Comparison of ENCODE assay signal across 19 cellular contexts in the genomic region with DNA sequence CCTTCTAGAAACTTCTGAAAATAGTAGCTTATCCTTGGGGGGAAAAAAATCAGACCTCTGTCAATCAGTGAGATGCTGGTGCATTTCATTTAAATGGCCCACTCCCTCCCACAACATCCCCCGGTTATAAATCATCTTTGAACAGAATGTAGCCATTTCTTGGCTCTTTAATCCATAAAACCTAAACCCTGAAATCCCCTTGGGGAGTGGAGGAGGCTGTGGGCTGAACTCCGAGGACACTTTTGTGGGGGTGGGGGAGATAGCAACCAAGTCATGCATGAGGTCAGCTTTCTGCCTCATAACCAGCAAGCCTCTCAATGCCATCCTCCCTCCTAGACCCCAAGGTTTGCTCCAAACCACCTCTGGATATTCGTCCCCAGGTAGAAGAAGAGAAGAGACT. TPM values are rescaled to one million over a fixed set of nuclear protein-coding genes. Genes with fewer than 3 reads are reported as not detected.
DNase-seq lines count a peak whose midpoint lies in the region; ATAC-seq, FAIRE-seq and TF ChIP-seq lines count a peak whose summit lies in the region.
"Had no signal": no experiment of that assay in that cellular context is flagged by ENCODE, and none has a peak within 500 bp of the region (broad histone marks: within the 10 kb centered on the region; RNA-seq: fewer than 3 reads in every experiment).

No MANE protein-coding gene starts in this region.

- no peaks in the 10 kb centered on the region for H3K9me3 Mint-ChIP-seq in memory B cell
- no peaks in the 10 kb centered on the region for H3K9me3 Mint-ChIP-seq in activated T-cell treated with anti-CD3 and anti-CD28 coated beads, Interleukin-2, amount 50 U/mL, for 72 hours
- H3K9me3 Mint-ChIP-seq: activated CD4-positive, alpha-beta T cell treated with anti-CD3 and anti-CD28 coated beads, Interleukin-2, amount 10 ng/mL, durations not matched to agents 7 days and 5 days had no signal

- H2AFZ ChIP-seq in K562 (ENCODE audit: low read depth, low read length), result no peak overlapping the region

- TF ChIP-seq EP300 in K562 (IDR thresholded peaks at IDR 0.05; ENCODE audit: low read length), result no peak

- H3K36me3 ChIP-seq in heart left ventricle (no peaks in the 10 kb centered on the region), right atrium auricular region (no peaks in the 10 kb centered on the region), K562 (ENCODE audit: control insufficient read depth, insufficient read depth, low read length) (no peaks in the 10 kb centered on the region), tibial artery (no peaks in the 10 kb centered on the region)
- H3K36me3 ChIP-seq: SJSA1 had no signal

- ATAC-seq in heart left ventricle (no peak), K562 (no peak), memory B cell (ENCODE audit: low read depth) (no peak)
- ATAC-seq in activated T-cell treated with anti-CD3 and anti-CD28 coated beads, Interleukin-2, amount 50 U/mL, for 72 hours (replicated peaks in 1 of 2), result no peak
- ATAC-seq: left lobe of liver, mucosa of descending colon had no signal

- no peaks in the 10 kb centered on the region for H3K27me3 Mint-ChIP-seq in memory B cell
- peaks cover 53% of the 10 kb centered on the region for H3K27me3 Mint-ChIP-seq in activated T-cell treated with anti-CD3 and anti-CD28 coated beads, Interleukin-2, amount 50 U/mL, for 72 hours (ENCODE audit: low read depth)

- FAIRE-seq in K562 (lab: Jason Lieb, UNC), result no peak

- peak overlapping the region; percentile 14 for H3K4me3 Mint-ChIP-seq in memory B cell
- no peak overlapping the region for H3K4me3 Mint-ChIP-seq in activated T-cell treated with anti-CD3 and anti-CD28 coated beads, Interleukin-2, amount 50 U/mL, for 72 hours
- H3K4me3 Mint-ChIP-seq: activated CD4-positive, alpha-beta T cell treated with anti-CD3 and anti-CD28 coated beads, Interleukin-2, amount 10 ng/mL, durations not matched to agents 7 days and 5 days had no signal

- H4K20me1 ChIP-seq in K562 (replicated peaks; ENCODE audit: control insufficient read depth, insufficient read depth, low read length), result peaks cover 9% of the 10 kb centered on the region; the same call in 1 of the 2 replicates

- H3K27ac ChIP-seq in heart left ventricle (no peak overlapping the region), right atrium auricular region (no peak overlapping the region), K562 (ENCODE audit: extremely low read depth, low read depth, low read length) (no peak overlapping the region), tibial artery (peak overlapping the region in 1 of 2 donors; percentile 24)
- H3K27ac ChIP-seq: epithelial cell of prostate, SJSA1 had no signal

- POLR2A ChIA-PET in K562 (lab: Yijun Ruan, JAX), result interaction anchor here (0.5 to 0.7 kb wide), 2 partner anchors 20 to 52 kb away, joined by 3 read pairs; no protein-coding TSS in a partner anchor

- H3K4me1 ChIP-seq in heart left ventricle (peaks cover 0 to 21% (median 6%) of the 10 kb centered on the region in 12 donors), right atrium auricular region (peaks cover 0 to 12% of the 10 kb centered on the region in 2 donors), K562 (replicated peaks in 1 of 2; ENCODE audit: control insufficient read depth in 2 of 2, insufficient read depth in 2 of 2, low read length in 2 of 2) (no peaks in the 10 kb centered on the region; a peak in 2 of 5 replicates), tibial artery (peaks cover 0 to 41% (median 30%) of the 10 kb centered on the region in 4 donors)

- H3K9me1 ChIP-seq in K562 (ENCODE audit: control insufficient read depth, insufficient read depth, low read length), result no peaks in the 10 kb centered on the region

- no peaks in the 10 kb centered on the region for H3K79me2 ChIP-seq in K562 (ENCODE audit: control insufficient read depth, insufficient read depth, low read length)

- CTCF ChIA-PET in K562 (lab: Yijun Ruan, JAX; ENCODE audit: low intra/inter-chr PET ratio), result no interaction called here

- no peak overlapping the region for H3K9ac ChIP-seq in K562 (ENCODE audit: insufficient read depth in 1 of 2, low read depth in 2 of 2, low read length in 2 of 2)

- 52 to 64% (median 61%) methylated on average over 3 of the region's 3 CpGs for WGBS in heart left ventricle, 4 donors
- 0% methylated on average over 3 of the region's 3 CpGs for WGBS in K562 (ENCODE audit: insufficient coverage, low coverage, missing lambda C conversion rate)

- intact Hi-C loops in heart left ventricle (cut with DNase I) (no loop called here), K562 (cut with micrococcal nuclease) (no loop called here), tibial artery (cut with DNase I; ENCODE audit: low total_unique reads) (loop anchor here (10.0 kb wide), 1 partner anchor 125 kb away; a partner anchor contains a TSS)

- in situ Hi-C loops in K562 (cut with MboI), result no loop called here

- no peak for TF ChIP-seq CTCF in heart left ventricle (IDR thresholded peaks at IDR 0.05)
- no peak for TF ChIP-seq CTCF in right atrium auricular region (IDR thresholded peaks at IDR 0.05)
- TF ChIP-seq CTCF in K562 (IDR thresholded peaks at IDR 0.05 in 2 of 3, conservative IDR thresholded peaks at IDR 0.05 in 1 of 3; ENCODE audit: insufficient read depth in 2 of 3, low read depth in 1 of 3, low read length in 3 of 3), result no peak
- no peak for TF ChIP-seq CTCF in tibial artery (IDR thresholded peaks at IDR 0.05)

- no peaks in the 10 kb centered on the region for H3K9me3 ChIP-seq in heart left ventricle
- no peaks in the 10 kb centered on the region for H3K9me3 ChIP-seq in right atrium auricular region
- H3K9me3 ChIP-seq in K562 (replicated peaks; ENCODE audit: control insufficient read depth, insufficient read depth, low read depth, low read length), result no peaks in the 10 kb centered on the region
- H3K9me3 ChIP-seq in tibial artery, result no peaks in the 10 kb centered on the region
- H3K9me3 ChIP-seq: mucosa of descending colon, SJSA1 had no signal

- no peak for DNase-seq in heart left ventricle
- no peak for DNase-seq in right atrium auricular region (ENCODE audit: low spot score)
- DNase-seq in K562 (ENCODE audit: extremely low read depth in 1 of 4, low spot score in 3 of 4), result no peak
- no peak for DNase-seq in memory B cell (ENCODE audit: low spot score in 2 of 2)
- no peak for DNase-seq in tibial artery
- no peak for DNase-seq in activated T-cell treated with anti-CD3 and anti-CD28 coated beads, Interleukin-2, amount 50 U/mL, for 72 hours
- no peak for DNase-seq in SIG-M5 treated with dmso at 0.1 percent for 504 hours (lab: John Stamatoyannopoulos, UW; ENCODE audit: unreplicated experiment)
- no peak for DNase-seq in NCI-H1436 treated with DMSO at 0.1 percent for 48 hours (lab: John Stamatoyannopoulos, UW)
- DNase-seq: activated CD4-positive, alpha-beta T cell treated with anti-CD3 and anti-CD28 coated beads, Interleukin-2, amount 10 ng/mL, durations not matched to agents 7 days and 5 days; activated CD8-positive, alpha-beta memory T cell treated with anti-CD3 and anti-CD28 coated beads, Interleukin-2, amount 50 U/mL, for 4 hours; activated effector memory CD4-positive, alpha-beta T cell treated with anti-CD3 and anti-CD28 coated beads, Interleukin-2, amount 50 U/mL, for 16 hours; DMS 273 treated with DMSO at 0.1 percent for 48 hours; IMR-90; mucosa of descending colon; NCI-H146; T-helper 2 cell had no signal

- BruUV-seq in K562 (replicated peaks; lab: Mats Ljungman, UMichigan), result no TSS peak

- no peak for TF ChIP-seq RAD21 in K562 (CRISPR knock-in tag; conservative IDR thresholded peaks at IDR 0.05 in 1 of 2, IDR thresholded peaks at IDR 0.05 in 1 of 2)

- no peak overlapping the region for H3K4me2 ChIP-seq in K562 (ENCODE audit: insufficient read depth, low read length)

- H3K4me1 Mint-ChIP-seq in memory B cell, result peaks cover 37% of the 10 kb centered on the region
- H3K4me1 Mint-ChIP-seq in activated T-cell treated with anti-CD3 and anti-CD28 coated beads, Interleukin-2, amount 50 U/mL, for 72 hours (ENCODE audit: low read depth), result peaks cover 19% of the 10 kb centered on the region

- TF ChIP-seq POLR2A in heart left ventricle (IDR thresholded peaks at IDR 0.05) (no peak), K562 (conservative IDR thresholded peaks at IDR 0.05) (no peak)

- H3K27ac Mint-ChIP-seq in memory B cell, result peak overlapping the region; percentile 66
- no peak overlapping the region for H3K27ac Mint-ChIP-seq in activated T-cell treated with anti-CD3 and anti-CD28 coated beads, Interleukin-2, amount 50 U/mL, for 72 hours
- H3K27ac Mint-ChIP-seq: activated CD4-positive, alpha-beta T cell treated with anti-CD3 and anti-CD28 coated beads, Interleukin-2, amount 10 ng/mL, durations not matched to agents 7 days and 5 days had no signal

- H3K27me3 ChIP-seq in heart left ventricle, result peaks cover 0 to 10% (median 0%) of the 10 kb centered on the region in 9 donors
- no peaks in the 10 kb centered on the region for H3K27me3 ChIP-seq in right atrium auricular region
- peaks cover 17 to 26% of the 10 kb centered on the region in 2 experiments; a peak in 4 of 5 replicates for H3K27me3 ChIP-seq in K562 (ENCODE audit: control insufficient read depth in 2 of 2, insufficient read depth in 2 of 2, low read length in 2 of 2)
- peaks cover 0 to 9% of the 10 kb centered on the region in 2 donors for H3K27me3 ChIP-seq in tibial artery
- H3K27me3 ChIP-seq: SJSA1 had no signal

- H3K4me3 ChIP-seq in heart left ventricle, result peak overlapping the region in 7 of 12 donors; percentile 5 to 43 (median 20)
- H3K4me3 ChIP-seq in right atrium auricular region, result no peak overlapping the region
- no peak overlapping the region for H3K4me3 ChIP-seq in K562
- H3K4me3 ChIP-seq in tibial artery, result peak overlapping the region; percentile 46 to 52
- H3K4me3 ChIP-seq: mucosa of descending colon had no signal

- H3K36me3 Mint-ChIP-seq in memory B cell, result no peaks in the 10 kb centered on the region
- no peaks in the 10 kb centered on the region for H3K36me3 Mint-ChIP-seq in activated T-cell treated with anti-CD3 and anti-CD28 coated beads, Interleukin-2, amount 50 U/mL, for 72 hours (ENCODE audit: insufficient read depth in 2 of 2)

RNA-seq across cellular contexts. Expression of a gene that starts 21.0 kb away (rescaled TPM):
- total RNA-seq in heart left ventricle, result 1 to 10 TPM in 1 of 9 donors, under 1 TPM in 6, not detected in 2; 0.12 to 1.3 (median 0.19) TPM
- polyA plus RNA-seq in heart left ventricle, result under 1 TPM; 0.03 to 0.19 TPM
- under 1 TPM in 1 of 2 donors, not detected in 1; 0.08 TPM for total RNA-seq in right atrium auricular region
- not detected in 2 replicates for total RNA-seq in K562 (2011; cell fraction: chromatin; rRNA removed; ENCODE audit: low replicate concordance)
- not detected in 2 replicates for total RNA-seq in K562 (2011; cell fraction: nucleolus; rRNA removed)
- total RNA-seq in K562 (2011; cell fraction: nucleoplasm; rRNA removed), result not detected in 2 replicates
- total RNA-seq in K562 (2014; rRNA removed), result 0.05 TPM in 1 of 2 replicates, not detected in the other
- total RNA-seq in K562 (2014; rRNA removed; fragmentation: Illumina TruSeq; extraction: Trizol), result 0.04 TPM in 1 of 2 replicates, not detected in the other
- total RNA-seq in K562 (2015; rRNA removed; fragmentation: Illumina TruSeq; extraction: Trizol), result not detected in 2 replicates
- not detected in 2 replicates for total RNA-seq in K562 (2021)
- 0.04 TPM in 1 of 2 replicates, not detected in the other for polyA plus RNA-seq in K562 (2011; rRNA removed)
- 0.01 TPM in 2 replicates for polyA plus RNA-seq in K562 (2011; cell fraction: cytosol; rRNA removed)
- not detected in 2 replicates for polyA plus RNA-seq in K562 (2011; cell fraction: nucleus; rRNA removed)
- polyA plus RNA-seq in K562 (2012), result 0.10 TPM in 1 of 2 replicates, not detected in the other
- not detected in 2 replicates for polyA plus RNA-seq in K562 (2014; fragmentation: Illumina TruSeq; extraction: Trizol)
- polyA plus RNA-seq in K562 (2014; fragmentation: Nextera tagmentation; extraction: Ambion mirVana), result not detected
- 0.01 TPM in 1 of 2 replicates, not detected in the other for polyA plus RNA-seq in K562 (2014; rRNA removed)
- 0.03 TPM in 1 of 2 replicates, not detected in the other for polyA minus RNA-seq in K562 (2011; rRNA and poly(A)+ RNA removed)
- polyA minus RNA-seq in K562 (2011; cell fraction: cytosol; rRNA and poly(A)+ RNA removed), result not detected in 2 replicates
- not detected in 2 replicates for polyA minus RNA-seq in K562 (2011; cell fraction: nucleus; rRNA and poly(A)+ RNA removed)
- under 1 TPM in 1 of 2 donors, not detected in 1; 0.12 TPM for total RNA-seq in activated T-cell treated with anti-CD3 and anti-CD28 coated beads, Interleukin-2, amount 50 U/mL, for 72 hours
- total RNA-seq: activated CD4-positive, alpha-beta T cell treated with anti-CD3 and anti-CD28 coated beads, Interleukin-2, amount 10 ng/mL, durations not matched to agents 7 days and 5 days; IMR-90; left lobe of liver; SJSA1 had no signal
- polyA plus RNA-seq: IMR-90 had no signal

RNA-seq across cellular contexts. Expression of a gene that starts 50.5 kb away (rescaled TPM):
- 1 to 10 TPM; 5.4 to 9.7 (median 7.1) TPM for total RNA-seq in heart left ventricle
- 1 to 10 TPM; 2.4 to 5.2 TPM for polyA plus RNA-seq in heart left ventricle
- 1 to 10 TPM; 7.9 to 9.0 TPM for total RNA-seq in right atrium auricular region
- total RNA-seq in K562 (2011; cell fraction: chromatin; rRNA removed; ENCODE audit: low replicate concordance), result 22.7 and 26.4 TPM in 2 replicates
- total RNA-seq in K562 (2011; cell fraction: nucleolus; rRNA removed), result 9.8 and 11.3 TPM in 2 replicates
- total RNA-seq in K562 (2011; cell fraction: nucleoplasm; rRNA removed), result 17.7 and 31.7 TPM in 2 replicates
- 6.7 and 7.0 TPM in 2 replicates for total RNA-seq in K562 (2014; rRNA removed)
- total RNA-seq in K562 (2014; rRNA removed; fragmentation: Illumina TruSeq; extraction: Trizol), result 2.7 and 3.9 TPM in 2 replicates
- total RNA-seq in K562 (2015; rRNA removed; fragmentation: Illumina TruSeq; extraction: Trizol), result 4.0 and 4.1 TPM in 2 replicates
- total RNA-seq in K562 (2021), result 8.1 and 8.3 TPM in 2 replicates
- 6.7 and 9.7 TPM in 2 replicates for polyA plus RNA-seq in K562 (2011; rRNA removed)
- 6.4 and 7.3 TPM in 2 replicates for polyA plus RNA-seq in K562 (2011; cell fraction: cytosol; rRNA removed)
- 13.8 and 15.6 TPM in 2 replicates for polyA plus RNA-seq in K562 (2011; cell fraction: nucleus; rRNA removed)
- polyA plus RNA-seq in K562 (2012), result 4.6 and 9.9 TPM in 2 replicates
- 4.8 and 6.2 TPM in 2 replicates for polyA plus RNA-seq in K562 (2014; fragmentation: Illumina TruSeq; extraction: Trizol)
- under 1 TPM; 0.58 to 0.69 TPM for polyA plus RNA-seq in K562 (2014; fragmentation: Nextera tagmentation; extraction: Ambion mirVana)
- 3.6 and 4.4 TPM in 2 replicates for polyA plus RNA-seq in K562 (2014; rRNA removed)
- 15.4 and 19.4 TPM in 2 replicates for polyA minus RNA-seq in K562 (2011; rRNA and poly(A)+ RNA removed)
- 5.4 and 9.7 TPM in 2 replicates for polyA minus RNA-seq in K562 (2011; cell fraction: cytosol; rRNA and poly(A)+ RNA removed)
- 9.0 and 12.6 TPM in 2 replicates for polyA minus RNA-seq in K562 (2011; cell fraction: nucleus; rRNA and poly(A)+ RNA removed)
- total RNA-seq in activated T-cell treated with anti-CD3 and anti-CD28 coated beads, Interleukin-2, amount 50 U/mL, for 72 hours, result 10 to 100 TPM; 10.0 to 10.4 TPM

Comparison
In these comparisons a context has a peak if more than half of its experiments do, and no peak if none do; other contexts are left out.
1. H3K4me3 ChIP-seq: peak in heart left ventricle (7 of 12) and tibial artery (2 of 2); none in right atrium auricular region (0 of 2) and K562 (single experiment).